ENCODE assay signal across 8 cellular contexts in the genomic region with DNA sequence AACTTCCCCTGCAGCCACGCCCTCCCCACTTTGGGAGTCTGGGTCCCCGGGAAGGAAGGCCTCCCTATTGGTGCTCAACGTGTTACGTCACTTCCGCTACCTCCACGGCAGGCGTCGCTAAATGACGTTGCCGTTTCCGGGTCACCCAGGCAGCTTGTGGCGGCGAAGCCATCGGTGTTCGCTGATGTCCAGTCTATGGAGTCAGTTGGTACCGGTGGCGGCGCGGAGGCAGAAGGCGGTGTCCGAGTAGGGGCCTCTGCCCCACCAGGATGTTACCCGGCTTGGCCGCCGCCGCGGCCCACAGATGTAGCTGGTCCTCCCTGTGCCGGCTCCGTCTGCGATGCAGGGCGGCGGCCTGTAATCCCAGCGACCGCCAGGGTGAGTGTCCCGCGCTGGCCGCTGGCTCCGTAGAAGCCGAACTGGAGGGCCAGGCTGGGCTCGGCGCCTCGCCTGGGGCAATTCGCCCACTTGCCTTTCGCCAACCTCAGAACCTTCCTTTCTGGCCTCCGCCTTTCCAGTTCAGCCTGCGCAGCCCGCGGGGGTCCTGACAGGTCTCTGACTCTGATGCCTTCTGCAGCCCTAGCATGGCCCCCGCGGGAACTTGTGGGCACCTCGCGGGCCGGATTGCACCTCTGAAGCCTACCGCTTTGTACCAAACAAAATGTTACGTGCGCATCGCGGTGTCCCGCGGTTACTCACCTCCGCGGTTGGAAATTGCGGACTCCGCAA. TPM values are rescaled to one million over a fixed set of nuclear protein-coding genes. Genes with fewer than 3 reads are reported as not detected.
DNase-seq lines count a peak whose midpoint lies in the region; ATAC-seq and TF ChIP-seq lines count a peak whose summit lies in the region.

TSS of gene SLC30A9 (plus strand) at position 148 of the 729 bp plus-strand sequence. CDS start at position 270, 122 bp downstream.

- H3K4me3 ChIP-seq in testis = peak within 1 kb of the TSS; percentile 77 to 100

- H3K4me1 ChIP-seq in testis = peaks cover 12% of the 10 kb centered on the region

- peak within 1 kb of the TSS; percentile 72 to 86 for H3K27ac ChIP-seq in testis

- H3K36me3 ChIP-seq in testis (ENCODE audit: low read depth, missing control alignments) = no peaks in the 10 kb centered on the region

- peak within 1 kb of the TSS; percentile 98 for H3K27ac Mint-ChIP-seq in activated naive CD4-positive, alpha-beta T cell treated with anti-CD3 and anti-CD28 coated beads, Interleukin-2, amount 50 U/mL, for 24 hours

- H3K27me3 ChIP-seq in testis = no peaks in the 10 kb centered on the region

- H3K4me1 Mint-ChIP-seq in activated naive CD4-positive, alpha-beta T cell treated with anti-CD3 and anti-CD28 coated beads, Interleukin-2, amount 50 U/mL, for 24 hours = peaks cover 40% of the 10 kb centered on the region

- DNase-seq in NCI-H1092 (lab: John Stamatoyannopoulos, UW) = peak; percentile 97
- peak; percentile 91 for DNase-seq in glomerular visceral epithelial cell (ENCODE audit: extremely low spot score)
- peak; percentile 88 for DNase-seq in omental fat pad (ENCODE audit: low spot score)
- peak; percentile 99 for DNase-seq in testis

- no peaks in the 10 kb centered on the region for H3K27me3 Mint-ChIP-seq in activated naive CD4-positive, alpha-beta T cell treated with anti-CD3 and anti-CD28 coated beads, Interleukin-2, amount 50 U/mL, for 24 hours

- H3K4me3 Mint-ChIP-seq in activated naive CD4-positive, alpha-beta T cell treated with anti-CD3 and anti-CD28 coated beads, Interleukin-2, amount 50 U/mL, for 24 hours = peak within 1 kb of the TSS; percentile 99

- H3K36me3 Mint-ChIP-seq in activated naive CD4-positive, alpha-beta T cell treated with anti-CD3 and anti-CD28 coated beads, Interleukin-2, amount 50 U/mL, for 24 hours = peaks cover 1% of the 10 kb centered on the region

- peak in 1 of 3 donors; percentile 31 for TF ChIP-seq CTCF in omental fat pad (IDR thresholded peaks at IDR 0.05)
- peak; percentile 21 to 26 (median 21) for TF ChIP-seq CTCF in testis (IDR thresholded peaks at IDR 0.05)

- intact Hi-C loops in testis (cut with DNase I; ENCODE audit: low total_unique reads) = no loop called here

- H3K9me3 ChIP-seq in testis = no peaks in the 10 kb centered on the region

- peak; percentile 87 for TF ChIP-seq POLR2A in GM10847 (IDR thresholded peaks at IDR 0.05; ENCODE audit: extremely low read depth, insufficient read length)
- peak; percentile 86 for TF ChIP-seq POLR2A in testis (IDR thresholded peaks at IDR 0.05)

- ATAC-seq in HG02610 (IDR thresholded peaks at IDR 0.05; ENCODE audit: unreplicated experiment) (peak; percentile 99), SK-N-SH treated with all-trans-retinoic acid at 6 μM for 48 hours (peak; percentile 97), omental fat pad (ENCODE audit: low FRiP score) (peak; percentile 99)

- 0 to 1% methylated on average over 22 to 57 of the region's 63 CpGs for whole genome bisulfite sequencing in testis, 2 donors

- H3K9me3 Mint-ChIP-seq in activated naive CD4-positive, alpha-beta T cell treated with anti-CD3 and anti-CD28 coated beads, Interleukin-2, amount 50 U/mL, for 24 hours = no peaks in the 10 kb centered on the region

TF ChIP-seq in SK-N-SH treated with all-trans-retinoic acid at 6 μM for 48 hours, 23 proteins besides CTCF, POLR2A, EP300 and RAD21:
- TF ChIP-seq ZNF565 (CRISPR knock-in tag; conservative IDR thresholded peaks at IDR 0.05; ENCODE audit: low read depth) (no peak), CSRNP3 (CRISPR knock-in tag; IDR thresholded peaks at IDR 0.05) (no peak), OSR1 (CRISPR knock-in tag; IDR thresholded peaks at IDR 0.05) (no peak)

RNA-seq across cellular contexts. Expression of gene SLC30A9, which starts in this region (rescaled TPM):
- total RNA-seq in omental fat pad (10 to 100 TPM; 31.6 to 38.8 (median 35.0) TPM), testis (10 to 100 TPM; 52.0 to 54.3 TPM)
- polyA plus RNA-seq in testis (ENCODE audit: insufficient read depth, low read depth, low replicate concordance) = 29.7 TPM

Comparison
In these comparisons a context has a peak if more than half of its experiments do, and no peak if none do; other contexts are left out.
1. Peak in every context shown above with its lines: DNase-seq, ATAC-seq, H3K4me3 ChIP-seq and H3K27ac ChIP-seq.